Comparison of ENCODE assay signal across 11 cellular contexts in genomic region chr3:23650371-23651140, GRCh38.
DNase-seq lines count a peak whose midpoint lies in the region; ATAC-seq and TF ChIP-seq lines count a peak whose summit lies in the region.
"Had no signal": no experiment of that assay in that cellular context is flagged by ENCODE, and none has a peak within 500 bp of the region (broad histone marks: within the 10 kb centered on the region; RNA-seq: fewer than 3 reads in every experiment).

No MANE protein-coding gene starts in this region.

- ATAC-seq in omental fat pad (ENCODE audit: low FRiP score): peak; percentile 37

- H3K9me3 ChIP-seq in prostate gland (no peaks in the 10 kb centered on the region), WERI-Rb-1 (ENCODE audit: severe bottlenecking) (no peaks in the 10 kb centered on the region)
- H3K9me3 ChIP-seq: right lobe of liver had no signal

- no peak for TF ChIP-seq POLR2A in prostate gland (IDR thresholded peaks at IDR 0.05)

- DNase-seq in EH (ENCODE audit: low read depth): peak; percentile 89
- DNase-seq in NOMO-1 (lab: John Stamatoyannopoulos, UW; ENCODE audit: unreplicated experiment in 2 of 2): peak; percentile 44 to 65
- no peak for DNase-seq in chondrocyte (ENCODE audit: low spot score)
- DNase-seq in omental fat pad (ENCODE audit: low spot score): no peak
- no peak for DNase-seq in NCI-H1436 treated with DMSO at 0.1 percent for 48 hours (lab: John Stamatoyannopoulos, UW)
- DNase-seq in prostate gland (ENCODE audit: low spot score): no peak
- DNase-seq in WERI-Rb-1: no peak
- DNase-seq in NCI-H1092 treated with DMSO at 0.1 percent for 48 hours (lab: John Stamatoyannopoulos, UW): no peak
- DNase-seq: DMS 273 treated with DMSO at 0.1 percent for 48 hours, Karpas-422, right lobe of liver had no signal

- H3K27me3 Mint-ChIP-seq in chondrocyte (ENCODE audit: low read depth): no peaks in the 10 kb centered on the region

- H3K9me3 Mint-ChIP-seq in chondrocyte (ENCODE audit: low read depth): peaks cover 4% of the 10 kb centered on the region

- WGBS in prostate gland: 77% methylated on average over 5 of the region's 5 CpGs

- H3K4me1 ChIP-seq in prostate gland (replicated peaks): no peaks in the 10 kb centered on the region
- H3K4me1 ChIP-seq: right lobe of liver had no signal

- H3K27me3 ChIP-seq in prostate gland (replicated peaks; ENCODE audit: insufficient read depth): no peaks in the 10 kb centered on the region
- H3K27me3 ChIP-seq in WERI-Rb-1 (ENCODE audit: insufficient read depth, low read depth, severe bottlenecking): no peaks in the 10 kb centered on the region
- H3K27me3 ChIP-seq: right lobe of liver had no signal

- no peak overlapping the region for H3K4me3 Mint-ChIP-seq in chondrocyte (ENCODE audit: unreplicated experiment)

- peak overlapping the region; percentile 72 for H3K27ac Mint-ChIP-seq in chondrocyte (ENCODE audit: unreplicated experiment)

- H3K4me3 ChIP-seq in prostate gland (no peak overlapping the region), WERI-Rb-1 (ENCODE audit: low read depth, low read length) (no peak overlapping the region)
- H3K4me3 ChIP-seq: right lobe of liver had no signal

- H3K27ac ChIP-seq in prostate gland (no peak overlapping the region), WERI-Rb-1 (no peak overlapping the region)
- H3K27ac ChIP-seq: right lobe of liver had no signal

- no peaks in the 10 kb centered on the region for H3K36me3 Mint-ChIP-seq in chondrocyte (ENCODE audit: low read depth)

- intact Hi-C loops in prostate gland (cut with DNase I): no loop called here

- TF ChIP-seq CTCF in chondrocyte (IDR thresholded peaks at IDR 0.05) (no peak), omental fat pad (IDR thresholded peaks at IDR 0.05) (no peak), prostate gland (IDR thresholded peaks at IDR 0.05) (no peak), WERI-Rb-1 (IDR thresholded peaks at IDR 0.05; ENCODE audit: low read depth, low read length) (no peak)

- peaks cover 21% of the 10 kb centered on the region for H3K4me1 Mint-ChIP-seq in chondrocyte (ENCODE audit: low read depth)

- H3K36me3 ChIP-seq in prostate gland (no peaks in the 10 kb centered on the region), WERI-Rb-1 (no peaks in the 10 kb centered on the region)
- H3K36me3 ChIP-seq: right lobe of liver had no signal

Comparison
In these comparisons a context has a peak if more than half of its experiments do, and no peak if none do; other contexts are left out.
1. DNase-seq: peak in EH (single experiment) and NOMO-1 (2 of 2); none in chondrocyte (single experiment), omental fat pad (single experiment), NCI-H1436 treated with DMSO at 0.1 percent for 48 hours (single experiment), prostate gland (single experiment), WERI-Rb-1 (single experiment) and NCI-H1092 treated with DMSO at 0.1 percent for 48 hours (single experiment).